Comparison of ENCODE assay signal across 8 cellular contexts in genomic region chr7:30197438-30197837, GRCh38.
"Had no signal": no experiment of that assay in that cellular context is flagged by ENCODE, and none has a peak within 500 bp of the region (broad histone marks: within the 10 kb centered on the region; RNA-seq: fewer than 3 reads in every experiment).

No MANE protein-coding gene starts in this region.

- H3K27ac ChIP-seq: HL-60, KMS-11 had no signal

- FAIRE-seq: HepG2, HTR-8/SVneo had no signal

- H3K4me3 ChIP-seq: K562 had no signal

- DNase-seq: IMR-90, KBM-7, KG1 had no signal
